In the genomic region with DNA sequence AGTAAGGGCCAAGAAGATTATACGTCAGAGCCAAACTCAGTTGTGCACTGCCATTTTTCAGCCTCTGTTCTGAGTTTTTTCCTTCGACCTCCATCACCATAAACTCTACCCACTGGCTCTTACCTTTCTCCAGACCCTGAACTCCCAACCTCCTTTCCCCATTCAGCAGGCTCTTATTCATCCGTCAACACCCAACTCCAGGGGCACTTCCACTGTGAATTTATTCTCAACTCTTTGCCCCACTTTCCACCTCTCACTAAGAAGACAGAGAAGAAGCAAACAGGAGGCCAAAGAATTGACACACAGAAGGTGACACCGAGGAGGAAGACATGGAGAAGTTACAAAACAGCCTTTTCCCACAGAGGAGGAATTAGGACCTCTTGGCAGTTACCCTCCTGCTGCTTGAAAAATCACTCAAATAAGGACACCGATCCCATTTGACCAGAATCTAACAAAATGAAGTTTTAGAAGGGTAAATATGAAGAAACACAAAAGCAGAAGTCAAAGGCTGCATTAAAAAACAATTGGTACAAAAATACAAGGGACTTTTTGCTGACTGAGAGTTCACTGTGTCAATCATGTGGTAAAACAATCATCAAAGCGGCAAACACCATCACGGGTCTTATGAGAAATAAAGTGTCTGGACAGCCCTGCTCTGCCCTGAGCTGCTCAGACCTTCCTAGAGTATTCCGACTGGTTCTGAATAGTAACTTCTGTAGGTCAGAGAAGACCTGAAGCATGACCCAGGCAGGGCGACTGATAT, we compare ENCODE assay signal across 1 cellular context.
A peak's percentile ranks its signal among the peaks of the same experiment; 100 is the strongest.
TF ChIP-seq lines count a peak whose summit lies in the region.

No MANE protein-coding gene starts in this region.

TF ChIP-seq in SK-N-SH treated with all-trans-retinoic acid at 6 μM for 48 hours, 23 proteins besides CTCF, POLR2A, EP300 and RAD21:
- TF ChIP-seq, protein P1, sequence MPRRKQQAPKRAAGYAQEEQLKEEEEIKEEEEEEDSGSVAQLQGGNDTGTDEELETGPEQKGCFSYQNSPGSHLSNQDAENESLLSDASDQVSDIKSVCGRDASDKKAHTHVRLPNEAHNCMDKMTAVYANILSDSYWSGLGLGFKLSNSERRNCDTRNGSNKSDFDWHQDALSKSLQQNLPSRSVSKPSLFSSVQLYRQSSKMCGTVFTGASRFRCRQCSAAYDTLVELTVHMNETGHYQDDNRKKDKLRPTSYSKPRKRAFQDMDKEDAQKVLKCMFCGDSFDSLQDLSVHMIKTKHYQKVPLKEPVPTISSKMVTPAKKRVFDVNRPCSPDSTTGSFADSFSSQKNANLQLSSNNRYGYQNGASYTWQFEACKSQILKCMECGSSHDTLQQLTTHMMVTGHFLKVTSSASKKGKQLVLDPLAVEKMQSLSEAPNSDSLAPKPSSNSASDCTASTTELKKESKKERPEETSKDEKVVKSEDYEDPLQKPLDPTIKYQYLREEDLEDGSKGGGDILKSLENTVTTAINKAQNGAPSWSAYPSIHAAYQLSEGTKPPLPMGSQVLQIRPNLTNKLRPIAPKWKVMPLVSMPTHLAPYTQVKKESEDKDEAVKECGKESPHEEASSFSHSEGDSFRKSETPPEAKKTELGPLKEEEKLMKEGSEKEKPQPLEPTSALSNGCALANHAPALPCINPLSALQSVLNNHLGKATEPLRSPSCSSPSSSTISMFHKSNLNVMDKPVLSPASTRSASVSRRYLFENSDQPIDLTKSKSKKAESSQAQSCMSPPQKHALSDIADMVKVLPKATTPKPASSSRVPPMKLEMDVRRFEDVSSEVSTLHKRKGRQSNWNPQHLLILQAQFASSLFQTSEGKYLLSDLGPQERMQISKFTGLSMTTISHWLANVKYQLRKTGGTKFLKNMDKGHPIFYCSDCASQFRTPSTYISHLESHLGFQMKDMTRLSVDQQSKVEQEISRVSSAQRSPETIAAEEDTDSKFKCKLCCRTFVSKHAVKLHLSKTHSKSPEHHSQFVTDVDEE (CRISPR knock-in tag; IDR thresholded peaks at IDR 0.05) = no peak
- TF ChIP-seq ISL1 (CRISPR knock-in tag; IDR thresholded peaks at IDR 0.05) (no peak), ZFP3 (CRISPR knock-in tag; IDR thresholded peaks at IDR 0.05) (peak; percentile 78; the same call in 1 of the 2 replicates)
